ENCODE assay signal across 9 cellular contexts in genomic region chr17:81101614-81102306, GRCh38.
DNase-seq lines count a peak whose midpoint lies in the region; ATAC-seq, FAIRE-seq and TF ChIP-seq lines count a peak whose summit lies in the region.
"Had no signal": no experiment of that assay in that cellular context is flagged by ENCODE, and none has a peak within 500 bp of the region (broad histone marks: within the 10 kb centered on the region; RNA-seq: fewer than 3 reads in every experiment).

No MANE protein-coding gene starts in this region.

- no peaks in the 10 kb centered on the region for H3K79me2 ChIP-seq in fibroblast of lung (ENCODE audit: control insufficient read depth, insufficient read depth, low read length)

- H3K4me2 ChIP-seq in fibroblast of lung (ENCODE audit: extremely low read depth, insufficient read depth, low read length): no peak overlapping the region

- no peak overlapping the region for H3K27ac ChIP-seq in fibroblast of lung (ENCODE audit: insufficient read depth, low read length)

- H3K9ac ChIP-seq in fibroblast of lung (ENCODE audit: insufficient read depth, low read length): no peak overlapping the region

- DNase-seq in COLO668 (lab: John Stamatoyannopoulos, UW; ENCODE audit: unreplicated experiment): peak; percentile 74
- DNase-seq in HuH-7.5 (ENCODE audit: low spot score): peak; percentile 99
- DNase-seq in RCC 7860 (ENCODE audit: low spot score): peak; percentile 82
- peak; percentile 93 to 94 for DNase-seq in activated T-cell treated with anti-CD3 and anti-CD28 coated beads, Interleukin-2, amount 50 U/mL, for 48 hours
- peak; percentile 54 to 69 for DNase-seq in fibroblast of lung (ENCODE audit: low read depth in 2 of 2)
- peak; percentile 95 for DNase-seq in nephron progenitor cell
- peak; percentile 91 to 94 for DNase-seq in stimulated activated naive CD8-positive, alpha-beta T cell treated with anti-CD3 and anti-CD28 coated beads, Interleukin-15, amount 100 ng/mL, for 72 hours

- peak; percentile 40 for FAIRE-seq in RCC 7860 (lab: Jason Lieb, UNC)

- no peaks in the 10 kb centered on the region for H3K27me3 ChIP-seq in fibroblast of lung (ENCODE audit: control insufficient read depth, insufficient read depth, low read length)

- no peak overlapping the region for H3K4me3 ChIP-seq in fibroblast of lung (replicated peaks in 1 of 4; ENCODE audit: control extremely low read depth in 1 of 4, insufficient read depth in 1 of 4, low read depth in 3 of 4, low read length in 4 of 4)

- no peak overlapping the region for H2AFZ ChIP-seq in fibroblast of lung (ENCODE audit: low read length)

- no peaks in the 10 kb centered on the region for H3K27me3 Mint-ChIP-seq in nephron progenitor cell (ENCODE audit: low read depth, poor library complexity)
- no peaks in the 10 kb centered on the region for H3K27me3 Mint-ChIP-seq in stimulated activated naive CD8-positive, alpha-beta T cell treated with anti-CD3 and anti-CD28 coated beads, Interleukin-15, amount 100 ng/mL, for 72 hours

- peaks cover 22% of the 10 kb centered on the region for H3K4me1 Mint-ChIP-seq in nephron progenitor cell
- H3K4me1 Mint-ChIP-seq in stimulated activated naive CD8-positive, alpha-beta T cell treated with anti-CD3 and anti-CD28 coated beads, Interleukin-15, amount 100 ng/mL, for 72 hours: peaks cover 42% of the 10 kb centered on the region

- ATAC-seq in GM19468 (IDR thresholded peaks at IDR 0.05; ENCODE audit: extremely low read depth, unreplicated experiment): peak; percentile 68
- ATAC-seq in stimulated activated naive CD8-positive, alpha-beta T cell treated with anti-CD3 and anti-CD28 coated beads, Interleukin-15, amount 100 ng/mL, for 72 hours: peak; percentile 94

- peaks cover 12% of the 10 kb centered on the region for H3K4me1 ChIP-seq in fibroblast of lung (ENCODE audit: control insufficient read depth, extremely low read depth, insufficient read depth, low read length)

- H3K4me3 Mint-ChIP-seq in nephron progenitor cell: no peak overlapping the region
- no peak overlapping the region for H3K4me3 Mint-ChIP-seq in stimulated activated naive CD8-positive, alpha-beta T cell treated with anti-CD3 and anti-CD28 coated beads, Interleukin-15, amount 100 ng/mL, for 72 hours
- H3K4me3 Mint-ChIP-seq: T-helper 1 cell treated with Interleukin-12 subunit alpha and Interleukin-12 subunit beta and Interleukin-4 antibody, amounts not matched to agents 30 μg/mL and 1 μg/mL, for 36 hours had no signal

- H3K9me3 Mint-ChIP-seq in nephron progenitor cell: no peaks in the 10 kb centered on the region
- no peaks in the 10 kb centered on the region for H3K9me3 Mint-ChIP-seq in stimulated activated naive CD8-positive, alpha-beta T cell treated with anti-CD3 and anti-CD28 coated beads, Interleukin-15, amount 100 ng/mL, for 72 hours
- H3K9me3 Mint-ChIP-seq: T-helper 1 cell treated with Interleukin-12 subunit alpha and Interleukin-12 subunit beta and Interleukin-4 antibody, amounts not matched to agents 30 μg/mL and 1 μg/mL, for 36 hours had no signal

- TF ChIP-seq CTCF in fibroblast of lung (conservative IDR thresholded peaks at IDR 0.05 in 1 of 2, IDR thresholded peaks at IDR 0.05 in 1 of 2; ENCODE audit: low read depth in 1 of 2, low read length in 2 of 2): peak; percentile 100
- peak; percentile 100 for TF ChIP-seq CTCF in nephron progenitor cell (IDR thresholded peaks at IDR 0.05)

- H4K20me1 ChIP-seq in fibroblast of lung (ENCODE audit: control insufficient read depth, extremely low read depth, insufficient read depth, low read length): no peaks in the 10 kb centered on the region

- no peaks in the 10 kb centered on the region for H3K36me3 Mint-ChIP-seq in nephron progenitor cell (ENCODE audit: low read depth)

- no peak overlapping the region for H3K27ac Mint-ChIP-seq in nephron progenitor cell
- H3K27ac Mint-ChIP-seq in stimulated activated naive CD8-positive, alpha-beta T cell treated with anti-CD3 and anti-CD28 coated beads, Interleukin-15, amount 100 ng/mL, for 72 hours: no peak overlapping the region
- H3K27ac Mint-ChIP-seq: T-helper 1 cell treated with Interleukin-12 subunit alpha and Interleukin-12 subunit beta and Interleukin-4 antibody, amounts not matched to agents 30 μg/mL and 1 μg/mL, for 36 hours had no signal

- H3K9me3 ChIP-seq in fibroblast of lung (ENCODE audit: control insufficient read depth, insufficient read depth, low read depth, low read length): no peaks in the 10 kb centered on the region

- H3K36me3 ChIP-seq in fibroblast of lung (ENCODE audit: control insufficient read depth, insufficient read depth, low read length): peaks cover 6% of the 10 kb centered on the region
